11 cellular contexts compared by ENCODE assay signal in genomic region chr7:124783271-124783670, GRCh38. TPM values are rescaled to one million over a fixed set of nuclear protein-coding genes. Genes with fewer than 3 reads are reported as not detected.
"Had no signal": no experiment of that assay in that cellular context is flagged by ENCODE, and none has a peak within 500 bp of the region (broad histone marks: within the 10 kb centered on the region; RNA-seq: fewer than 3 reads in every experiment).

No MANE protein-coding gene starts in this region.

- H3K4me1 Mint-ChIP-seq: activated CD4-positive, alpha-beta T cell treated with anti-CD3 and anti-CD28 coated beads for 36 hours; activated naive CD4-positive, alpha-beta T cell treated with anti-CD3 and anti-CD28 coated beads, Interleukin-2, amount 50 U/mL, for 24 hours; immature natural killer cell; memory B cell had no signal

- H3K36me3 Mint-ChIP-seq: activated naive CD4-positive, alpha-beta T cell treated with anti-CD3 and anti-CD28 coated beads, Interleukin-2, amount 50 U/mL, for 24 hours; immature natural killer cell; memory B cell had no signal

- DNase-seq: activated CD4-positive, alpha-beta T cell treated with anti-CD3 and anti-CD28 coated beads for 36 hours; activated CD4-positive, alpha-beta T cell treated with anti-CD3 and anti-CD28 coated beads, Interleukin-2, amount 50 U/mL, for 48 hours; activated gamma-delta T cell; effector CD8-positive, alpha-beta T cell; esophagus squamous epithelium; immature natural killer cell; occipital lobe; retina; stimulated activated naive CD4-positive, alpha-beta T cell had no signal

- H3K4me1 ChIP-seq: esophagus squamous epithelium had no signal

- ATAC-seq: activated CD4-positive, alpha-beta T cell treated with anti-CD3 and anti-CD28 coated beads for 36 hours had no signal

- H3K27ac ChIP-seq: esophagus squamous epithelium had no signal

- H3K4me3 Mint-ChIP-seq: activated CD4-positive, alpha-beta T cell treated with anti-CD3 and anti-CD28 coated beads for 36 hours; activated naive CD4-positive, alpha-beta T cell treated with anti-CD3 and anti-CD28 coated beads, Interleukin-2, amount 50 U/mL, for 24 hours; immature natural killer cell; memory B cell had no signal

- H3K4me3 ChIP-seq: esophagus squamous epithelium had no signal

- H3K9me3 Mint-ChIP-seq: activated naive CD4-positive, alpha-beta T cell treated with anti-CD3 and anti-CD28 coated beads, Interleukin-2, amount 50 U/mL, for 24 hours; memory B cell had no signal

- H3K27ac Mint-ChIP-seq: activated CD4-positive, alpha-beta T cell treated with anti-CD3 and anti-CD28 coated beads for 36 hours; activated naive CD4-positive, alpha-beta T cell treated with anti-CD3 and anti-CD28 coated beads, Interleukin-2, amount 50 U/mL, for 24 hours; immature natural killer cell; memory B cell had no signal

- H3K36me3 ChIP-seq: esophagus squamous epithelium had no signal

RNA-seq across cellular contexts. Expression of gene GPR37, which starts 17.7 kb away (rescaled TPM):
- total RNA-seq: activated CD4-positive, alpha-beta T cell treated with anti-CD3 and anti-CD28 coated beads for 36 hours had no signal
- polyA plus RNA-seq: immature natural killer cell had no signal
